16 cellular contexts compared by ENCODE assay signal in genomic region chr1:100065183-100065968, GRCh38.
DNase-seq lines count a peak whose midpoint lies in the region; ATAC-seq and TF ChIP-seq lines count a peak whose summit lies in the region.
"Had no signal": no experiment of that assay in that cellular context is flagged by ENCODE, and none has a peak within 500 bp of the region (broad histone marks: within the 10 kb centered on the region; RNA-seq: fewer than 3 reads in every experiment).

No MANE protein-coding gene starts in this region.

- CTCF ChIA-PET in activated CD4-positive, alpha-beta T cell treated with anti-CD3 and anti-CD28 coated beads for 36 hours (lab: Charles Lee): no interaction called here

- no peaks in the 10 kb centered on the region for H3K9me3 ChIP-seq in KOPT-K1 (ENCODE audit: insufficient read depth, low read length, poor library complexity, severe bottlenecking)
- H3K9me3 ChIP-seq: heart right ventricle, SK-N-SH, thyroid gland had no signal

- no peak for DNase-seq in activated CD4-positive, alpha-beta T cell treated with anti-CD3 and anti-CD28 coated beads for 36 hours
- DNase-seq in activated CD4-positive, alpha-beta T cell treated with anti-CD3 and anti-CD28 coated beads for 4 hours: no peak
- no peak for DNase-seq in central memory CD8-positive, alpha-beta T cell (ENCODE audit: low spot score in 2 of 2)
- DNase-seq in osteocyte (ENCODE audit: extremely low spot score, unreplicated experiment): no peak
- DNase-seq in AG20443 (ENCODE audit: low spot score): no peak
- DNase-seq in NCI-H1092 (lab: John Stamatoyannopoulos, UW): no peak
- DNase-seq: cerebellar nuclear complex, DMS 273 treated with DMSO at 0.1 percent for 48 hours, heart right ventricle, left cardiac atrium, SK-N-SH, thyroid gland, WERI-Rb-1 had no signal

- no peak for TF ChIP-seq CTCF in osteocyte (IDR thresholded peaks at IDR 0.05)

- peaks cover 27% of the 10 kb centered on the region for H3K4me1 Mint-ChIP-seq in activated CD4-positive, alpha-beta T cell treated with anti-CD3 and anti-CD28 coated beads for 36 hours
- H3K4me1 Mint-ChIP-seq in central memory CD8-positive, alpha-beta T cell: peaks cover 27% of the 10 kb centered on the region
- peaks cover 15% of the 10 kb centered on the region for H3K4me1 Mint-ChIP-seq in osteocyte (ENCODE audit: unreplicated experiment)

- no peaks in the 10 kb centered on the region for H3K9me3 Mint-ChIP-seq in activated CD4-positive, alpha-beta T cell treated with anti-CD3 and anti-CD28 coated beads for 36 hours (ENCODE audit: low read depth)
- no peaks in the 10 kb centered on the region for H3K9me3 Mint-ChIP-seq in central memory CD8-positive, alpha-beta T cell
- H3K9me3 Mint-ChIP-seq in osteocyte (ENCODE audit: unreplicated experiment): no peaks in the 10 kb centered on the region

- H3K27ac Mint-ChIP-seq in activated CD4-positive, alpha-beta T cell treated with anti-CD3 and anti-CD28 coated beads for 36 hours: peak overlapping the region; percentile 65
- H3K27ac Mint-ChIP-seq in central memory CD8-positive, alpha-beta T cell (ENCODE audit: low read depth): peak overlapping the region; percentile 95
- peak overlapping the region; percentile 65 for H3K27ac Mint-ChIP-seq in osteocyte (ENCODE audit: unreplicated experiment)

- peak overlapping the region; percentile 21 for H3K27ac ChIP-seq in KOPT-K1 (ENCODE audit: low read depth, low read length, poor library complexity, severe bottlenecking)
- H3K27ac ChIP-seq: epithelial cell of prostate, thyroid gland, WERI-Rb-1 had no signal

- POLR2A ChIA-PET in activated CD4-positive, alpha-beta T cell treated with anti-CD3 and anti-CD28 coated beads for 36 hours (lab: Charles Lee): no interaction called here

- no peak overlapping the region for H3K4me3 Mint-ChIP-seq in activated CD4-positive, alpha-beta T cell treated with anti-CD3 and anti-CD28 coated beads for 36 hours
- peak overlapping the region; percentile 26 for H3K4me3 Mint-ChIP-seq in central memory CD8-positive, alpha-beta T cell
- no peak overlapping the region for H3K4me3 Mint-ChIP-seq in osteocyte (ENCODE audit: unreplicated experiment)

- no peak for ATAC-seq in activated CD4-positive, alpha-beta T cell treated with anti-CD3 and anti-CD28 coated beads for 36 hours
- ATAC-seq in central memory CD8-positive, alpha-beta T cell (replicated peaks; ENCODE audit: extremely low read depth, poor library complexity, severe bottlenecking): no peak
- no peak for ATAC-seq in HG03521 (IDR thresholded peaks at IDR 0.05; ENCODE audit: unreplicated experiment)
- ATAC-seq: heart right ventricle, left cardiac atrium had no signal

- peaks cover 67% of the 10 kb centered on the region for H3K36me3 Mint-ChIP-seq in activated CD4-positive, alpha-beta T cell treated with anti-CD3 and anti-CD28 coated beads for 36 hours (ENCODE audit: low read depth)
- peaks cover 71% of the 10 kb centered on the region for H3K36me3 Mint-ChIP-seq in central memory CD8-positive, alpha-beta T cell (ENCODE audit: insufficient read depth)
- H3K36me3 Mint-ChIP-seq in osteocyte (ENCODE audit: unreplicated experiment): peaks cover 59% of the 10 kb centered on the region

- no peaks in the 10 kb centered on the region for H3K27me3 Mint-ChIP-seq in activated CD4-positive, alpha-beta T cell treated with anti-CD3 and anti-CD28 coated beads for 36 hours
- no peaks in the 10 kb centered on the region for H3K27me3 Mint-ChIP-seq in central memory CD8-positive, alpha-beta T cell
- no peaks in the 10 kb centered on the region for H3K27me3 Mint-ChIP-seq in osteocyte (ENCODE audit: unreplicated experiment)

- H3K36me3 ChIP-seq in KOPT-K1 (ENCODE audit: insufficient read depth, low read length): peaks cover 98% of the 10 kb centered on the region

- intact Hi-C loops in activated CD4-positive, alpha-beta T cell treated with anti-CD3 and anti-CD28 coated beads for 36 hours (cut with DNase I, micrococcal nuclease): no loop called here
